Comparison of ENCODE assay signal across 8 cellular contexts in the genomic region with DNA sequence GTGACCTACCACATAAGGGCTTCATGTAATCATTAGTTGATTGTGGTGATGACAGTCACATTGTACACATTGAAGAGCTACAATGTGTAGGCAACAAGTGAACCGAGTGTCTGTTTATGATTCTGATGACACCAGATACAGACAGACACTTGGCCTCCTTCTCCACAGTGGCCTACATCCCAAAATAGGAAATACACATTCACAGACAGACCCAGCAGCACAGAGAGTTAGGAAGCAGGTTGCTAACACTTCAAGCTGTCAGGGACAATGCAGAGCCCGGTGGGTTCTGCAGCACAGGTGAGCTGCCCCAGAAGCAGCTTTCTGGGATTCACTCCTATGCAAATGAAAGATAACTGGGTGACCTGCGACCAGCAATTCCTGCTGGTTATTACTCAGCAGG.
"Had no signal": no experiment of that assay in that cellular context is flagged by ENCODE, and none has a peak within 500 bp of the region (broad histone marks: within the 10 kb centered on the region; RNA-seq: fewer than 3 reads in every experiment).

No MANE protein-coding gene starts in this region.

- H3K4me3 ChIP-seq: K562 had no signal

- DNase-seq: IMR-90, KBM-7, KG1 had no signal

- H3K27ac Mint-ChIP-seq: IgD-negative memory B cell had no signal

- H3K27ac ChIP-seq: HL-60 had no signal

- H3K27me3 Mint-ChIP-seq: IgD-negative memory B cell had no signal

- H3K4me3 Mint-ChIP-seq: IgD-negative memory B cell had no signal

- H3K36me3 Mint-ChIP-seq: IgD-negative memory B cell had no signal

- H3K4me1 Mint-ChIP-seq: IgD-negative memory B cell had no signal

- FAIRE-seq: HepG2, HTR-8/SVneo, K562 had no signal
